ENCODE assay signal across 8 cellular contexts in genomic region chr21:17819114-17819877, GRCh38. TPM values are rescaled to one million over a fixed set of nuclear protein-coding genes. Genes with fewer than 3 reads are reported as not detected.
DNase-seq lines count a peak whose midpoint lies in the region; ATAC-seq and TF ChIP-seq lines count a peak whose summit lies in the region.

Gene C21orf91, minus strand, starts transcription at chr21:17819356. Its CDS starts 1,038 bp downstream, at chr21:17818318.

- peaks cover 31% of the 10 kb centered on the region for H3K36me3 ChIP-seq in HUES48 (ENCODE audit: control insufficient read depth, insufficient read depth, low read length)
- peaks cover 15% of the 10 kb centered on the region for H3K36me3 ChIP-seq in OCI-LY3 (replicated peaks; ENCODE audit: low read depth, low read length)

- DNase-seq in D341Med (ENCODE audit: low spot score) (peak; percentile 93), activated T-cell treated with anti-CD3 and anti-CD28 coated beads for 24 hours (ENCODE audit: low read depth) (peak; percentile 79), epithelial cell of esophagus (ENCODE audit: low read depth) (peak; percentile 80), mucosa of gallbladder (ENCODE audit: low spot score) (peak; percentile 88)
- peak; percentile 81 to 88 for DNase-seq in stimulated activated CD8-positive, alpha-beta memory T cell treated with anti-CD3 and anti-CD28 coated beads, Interleukin-4, amount 100 ng/mL, for 4 hours (ENCODE audit: low read depth in 2 of 2, low spot score in 1 of 2)

- peaks cover 25% of the 10 kb centered on the region for H3K79me2 ChIP-seq in OCI-LY3 (ENCODE audit: low read length)

- H3K9ac ChIP-seq in HUES48 (ENCODE audit: low read depth, low read length) (peak within 1 kb of the TSS; percentile 98), OCI-LY3 (ENCODE audit: low read length) (peak within 1 kb of the TSS; percentile 93)

- H3K27ac ChIP-seq in HUES48 (ENCODE audit: low read depth, low read length): peak within 1 kb of the TSS; percentile 94
- H3K27ac ChIP-seq in OCI-LY3 (ENCODE audit: low read length): peak within 1 kb of the TSS; percentile 79

- TF ChIP-seq CTCF in OCI-LY3 (IDR thresholded peaks at IDR 0.05; ENCODE audit: low read depth, low read length) (no peak), epithelial cell of esophagus (IDR thresholded peaks at IDR 0.05; ENCODE audit: insufficient read depth, low read depth, low read length, missing control alignments) (no peak)

- H3K27me3 ChIP-seq in HUES48 (ENCODE audit: control insufficient read depth, insufficient read depth, low read length): no peaks in the 10 kb centered on the region
- H3K27me3 ChIP-seq in OCI-LY3 (ENCODE audit: low read depth, low read length): no peaks in the 10 kb centered on the region

- H3K4me1 ChIP-seq in HUES48 (ENCODE audit: control insufficient read depth, insufficient read depth, low read length) (peaks cover 14% of the 10 kb centered on the region), OCI-LY3 (ENCODE audit: low read length) (peaks cover 20% of the 10 kb centered on the region)

- peak within 1 kb of the TSS; percentile 40 for H2AFZ ChIP-seq in OCI-LY3 (ENCODE audit: low read depth, low read length)

- ATAC-seq in GM21423 (IDR thresholded peaks at IDR 0.05; ENCODE audit: unreplicated experiment): peak; percentile 87

- H3K9me3 ChIP-seq in HUES48 (ENCODE audit: control insufficient read depth, insufficient read depth, low read length): no peaks in the 10 kb centered on the region
- no peaks in the 10 kb centered on the region for H3K9me3 ChIP-seq in OCI-LY3 (ENCODE audit: insufficient read depth, low read length)

- H3K4me3 ChIP-seq in HUES48 (ENCODE audit: low read depth, low read length) (peak within 1 kb of the TSS; percentile 90), OCI-LY3 (ENCODE audit: low read length) (peak within 1 kb of the TSS; percentile 93), epithelial cell of esophagus (ENCODE audit: low read length) (peak within 1 kb of the TSS; percentile 84)

- 0 out of 2 replicates have a peak, but pooled peaks cover 5% of the 10 kb centered on the region for H4K20me1 ChIP-seq in OCI-LY3 (ENCODE audit: insufficient read depth, low read length)

- H3K4me2 ChIP-seq in OCI-LY3 (ENCODE audit: low read length): peak within 1 kb of the TSS; percentile 99

RNA-seq across cellular contexts. Expression of gene C21orf91, which starts in this region (rescaled TPM):
- 7.4 TPM for total RNA-seq in mucosa of gallbladder

Comparison
In these comparisons a context has a peak if more than half of its experiments do, and no peak if none do; other contexts are left out.
1. Peak in every context shown above with its lines: DNase-seq, ATAC-seq, H3K4me3 ChIP-seq and H3K27ac ChIP-seq.